ENCODE assay signal across 1 cellular context in genomic region chr10:92239600-92240288, GRCh38.
A peak's percentile ranks its signal among the peaks of the same experiment; 100 is the strongest.
TF ChIP-seq lines count a peak whose summit lies in the region.

No MANE protein-coding gene starts in this region.

TF ChIP-seq in HepG2, 621 proteins besides CTCF, POLR2A, EP300 and RAD21 (continued from another document and continues in another):
- TF ChIP-seq ARID4A (CRISPR knock-in tag; IDR thresholded peaks at IDR 0.05; ENCODE audit: borderline replicate concordance), result peak; percentile 23; the same call in 1 of the 2 replicates
- TF ChIP-seq ZNF766 (CRISPR knock-in tag; IDR thresholded peaks at IDR 0.05; ENCODE audit: borderline replicate concordance), result peak; percentile 51; the same call in 1 of the 2 replicates
- peak; percentile 50; the same call in 1 of the 2 replicates for TF ChIP-seq SRY (CRISPR knock-in tag; IDR thresholded peaks at IDR 0.05)
- no peak for TF ChIP-seq MTA3 (CRISPR knock-in tag; IDR thresholded peaks at IDR 0.05)
- TF ChIP-seq HHEX (CRISPR knock-in tag; IDR thresholded peaks at IDR 0.05), result no peak
- no peak for TF ChIP-seq MAFK (conservative IDR thresholded peaks at IDR 0.05 in 1 of 2, IDR thresholded peaks at IDR 0.05 in 1 of 2; ENCODE audit: low read length in 2 of 2)
- no peak for TF ChIP-seq ZNF747 (CRISPR knock-in tag; IDR thresholded peaks at IDR 0.05; ENCODE audit: borderline replicate concordance)
- TF ChIP-seq ZNF704 (CRISPR knock-in tag; IDR thresholded peaks at IDR 0.05; ENCODE audit: borderline replicate concordance), result no peak
- peak; percentile 35; the same call in 1 of the 2 replicates for TF ChIP-seq KDM2A (CRISPR knock-in tag; IDR thresholded peaks at IDR 0.05; ENCODE audit: borderline replicate concordance, low read depth)
- no peak for TF ChIP-seq MTF2 (CRISPR knock-in tag; IDR thresholded peaks at IDR 0.05; ENCODE audit: borderline replicate concordance)
- TF ChIP-seq MAX (IDR thresholded peaks at IDR 0.05), result peak; percentile 77
- no peak for TF ChIP-seq ZBTB26 (CRISPR knock-in tag; IDR thresholded peaks at IDR 0.05; ENCODE audit: borderline replicate concordance)
- TF ChIP-seq RBAK (CRISPR knock-in tag; IDR thresholded peaks at IDR 0.05), result no peak
- no peak for TF ChIP-seq PBX3 (CRISPR knock-in tag; IDR thresholded peaks at IDR 0.05; ENCODE audit: borderline replicate concordance)
- no peak for TF ChIP-seq MED8 (CRISPR knock-in tag; IDR thresholded peaks at IDR 0.05; ENCODE audit: insufficient replicate concordance)
- TF ChIP-seq ZSCAN29 (CRISPR knock-in tag; conservative IDR thresholded peaks at IDR 0.05), result no peak
- 0 out of 2 replicates have a peak, but pooled peaks have one; percentile 30 for TF ChIP-seq MXD3 (CRISPR knock-in tag; IDR thresholded peaks at IDR 0.05)
- TF ChIP-seq DZIP1 (CRISPR knock-in tag; IDR thresholded peaks at IDR 0.05), result no peak
- peak; percentile 68; the same call in 1 of the 2 replicates for TF ChIP-seq YEATS4 (CRISPR knock-in tag; IDR thresholded peaks at IDR 0.05; ENCODE audit: borderline replicate concordance)
- TF ChIP-seq ZBTB8A (CRISPR knock-in tag; IDR thresholded peaks at IDR 0.05; ENCODE audit: borderline replicate concordance, low read depth), result no peak
- TF ChIP-seq HOXA3 (CRISPR knock-in tag; IDR thresholded peaks at IDR 0.05), result peak; percentile 27; the same call in 1 of the 2 replicates
- TF ChIP-seq POLR2AphosphoS2 (IDR thresholded peaks at IDR 0.05; ENCODE audit: low read depth, low read length), result no peak
- TF ChIP-seq HNRNPLL (IDR thresholded peaks at IDR 0.05; ENCODE audit: low read depth, low read length, poor library complexity, severe bottlenecking), result peak; percentile 98
- TF ChIP-seq NCOA1 (CRISPR knock-in tag; IDR thresholded peaks at IDR 0.05), result no peak
- peak; percentile 87 for TF ChIP-seq ZNF777 (CRISPR knock-in tag; IDR thresholded peaks at IDR 0.05)
- no peak for TF ChIP-seq ZNF460 (CRISPR knock-in tag; IDR thresholded peaks at IDR 0.05; ENCODE audit: borderline replicate concordance)
- TF ChIP-seq GRHL1 (CRISPR knock-in tag; conservative IDR thresholded peaks at IDR 0.05), result no peak
- TF ChIP-seq ZNF841 (CRISPR knock-in tag; IDR thresholded peaks at IDR 0.05; ENCODE audit: borderline replicate concordance), result 0 out of 2 replicates have a peak, but pooled peaks have one; percentile 56
- TF ChIP-seq ZNF839 (CRISPR knock-in tag; IDR thresholded peaks at IDR 0.05; ENCODE audit: borderline replicate concordance), result 0 out of 2 replicates have a peak, but pooled peaks have one; percentile 64
- no peak for TF ChIP-seq YY1 (IDR thresholded peaks at IDR 0.05; ENCODE audit: insufficient read depth, insufficient replicate concordance, low read depth, low read length)
- no peak for TF ChIP-seq ZNF878 (CRISPR knock-in tag; IDR thresholded peaks at IDR 0.05)
- TF ChIP-seq MATR3 (CRISPR knock-in tag; IDR thresholded peaks at IDR 0.05), result no peak
- TF ChIP-seq ZMYM3 (CRISPR knock-in tag; IDR thresholded peaks at IDR 0.05), result no peak
- no peak for TF ChIP-seq ELF4 (CRISPR knock-in tag; IDR thresholded peaks at IDR 0.05; ENCODE audit: borderline replicate concordance)
- TF ChIP-seq NFYC (CRISPR knock-in tag; IDR thresholded peaks at IDR 0.05), result no peak
- no peak; the same call in 1 of the 2 replicates for TF ChIP-seq ZFP90 (CRISPR knock-in tag; IDR thresholded peaks at IDR 0.05; ENCODE audit: borderline replicate concordance)
- 0 out of 2 replicates have a peak, but pooled peaks have one; percentile 13 for TF ChIP-seq ZNF263 (CRISPR knock-in tag; IDR thresholded peaks at IDR 0.05)
- TF ChIP-seq ZNF558 (CRISPR knock-in tag; IDR thresholded peaks at IDR 0.05; ENCODE audit: borderline replicate concordance), result 0 out of 2 replicates have a peak, but pooled peaks have one; percentile 12
- peak; percentile 57; the same call in 1 of the 2 replicates for TF ChIP-seq MAF1 (CRISPR knock-in tag; IDR thresholded peaks at IDR 0.05; ENCODE audit: borderline replicate concordance)
- no peak for TF ChIP-seq NR2F2 (IDR thresholded peaks at IDR 0.05; ENCODE audit: borderline replicate concordance, low read depth)
- TF ChIP-seq AKAP8 (CRISPR knock-in tag; IDR thresholded peaks at IDR 0.05), result no peak
- no peak for TF ChIP-seq RBM22 (optimal IDR thresholded peaks at IDR 0.05; ENCODE audit: low read length)
- TF ChIP-seq DBP (CRISPR knock-in tag; IDR thresholded peaks at IDR 0.05; ENCODE audit: not compliant biosample characterization), result no peak
- no peak for TF ChIP-seq BRF2 (CRISPR knock-in tag; IDR thresholded peaks at IDR 0.05)
- TF ChIP-seq ZNF18 (CRISPR knock-in tag; IDR thresholded peaks at IDR 0.05; ENCODE audit: insufficient replicate concordance), result no peak
- TF ChIP-seq HMGA1 (CRISPR knock-in tag; conservative IDR thresholded peaks at IDR 0.05), result no peak
- TF ChIP-seq ZNF547 (CRISPR knock-in tag; IDR thresholded peaks at IDR 0.05), result peak; percentile 36
- no peak for TF ChIP-seq IRF2 (CRISPR knock-in tag; IDR thresholded peaks at IDR 0.05)
- TF ChIP-seq POLR2AphosphoS5 (IDR thresholded peaks at IDR 0.05; ENCODE audit: low read depth, low read length), result no peak
- no peak for TF ChIP-seq JUND (CRISPR knock-in tag; IDR thresholded peaks at IDR 0.05)
- no peak for TF ChIP-seq ZNF570 (CRISPR knock-in tag; IDR thresholded peaks at IDR 0.05; ENCODE audit: borderline replicate concordance)
- TF ChIP-seq ZSCAN22 (CRISPR knock-in tag; IDR thresholded peaks at IDR 0.05), result no peak
- no peak for TF ChIP-seq KDM6A (CRISPR knock-in tag; IDR thresholded peaks at IDR 0.05; ENCODE audit: low read depth)
